In the genomic region with DNA sequence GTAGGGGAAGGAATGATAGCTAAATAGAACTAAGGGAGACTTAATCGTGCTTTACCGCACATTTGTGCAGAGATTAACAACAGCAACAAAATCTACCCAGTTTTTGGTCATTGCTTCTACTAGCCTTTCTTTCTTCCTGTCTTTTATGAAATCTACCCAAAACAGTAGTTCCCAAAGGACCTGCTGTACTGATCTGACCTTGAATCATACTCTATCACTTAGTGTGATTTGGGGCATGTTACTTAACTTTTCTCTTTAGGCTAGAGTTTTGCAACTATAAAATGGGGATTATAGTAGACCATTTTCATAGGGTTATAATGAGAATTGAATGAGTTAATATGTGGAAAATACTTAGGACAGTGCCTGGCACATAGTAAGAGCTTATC, we compare ENCODE assay signal across 14 cellular contexts. TPM values are rescaled to one million over a fixed set of nuclear protein-coding genes. Genes with fewer than 3 reads are reported as not detected.
DNase-seq lines count a peak whose midpoint lies in the region; ATAC-seq and TF ChIP-seq lines count a peak whose summit lies in the region.
"Had no signal": no experiment of that assay in that cellular context is flagged by ENCODE, and none has a peak within 500 bp of the region (broad histone marks: within the 10 kb centered on the region; RNA-seq: fewer than 3 reads in every experiment).

No MANE protein-coding gene starts in this region.

- POLR2A ChIA-PET in A673 (lab: Charles Lee; ENCODE audit: low non-redundant PET), result interaction anchor here (0.6 kb wide), 1 partner anchor 384 kb away, joined by 3 read pairs; no protein-coding TSS in a partner anchor

- no peak for DNase-seq in A673 (ENCODE audit: low spot score)
- DNase-seq in body of pancreas, result no peak
- no peak for DNase-seq in right atrium auricular region (ENCODE audit: low spot score)
- no peak for DNase-seq in psoas muscle
- DNase-seq in hypothalamus (lab: John Stamatoyannopoulos, UW), result no peak
- DNase-seq in activated naive CD4-positive, alpha-beta T cell treated with Interleukin-2 at 50 U/mL for 16 hours, result no peak
- no peak for DNase-seq in Ammon's horn (ENCODE audit: low spot score)
- DNase-seq: ACHN; activated CD4-positive, alpha-beta T cell treated with anti-CD3 and anti-CD28 coated beads, Interleukin-2, amount 10 ng/mL, durations not matched to agents 24 days and 14 days; left colon; NCI-H2227 treated with DMSO at 0.1 percent for 48 hours had no signal

- CTCF ChIA-PET in A673 (lab: Charles Lee), result no interaction called here

- WGBS in body of pancreas, 2 donors, result 22 to 42% methylated on average over 2 of the region's 2 CpGs
- 38 to 63% (median 50%) methylated on average over 2 of the region's 2 CpGs for WGBS in psoas muscle, 3 donors

- H3K27ac ChIP-seq in A673 (ENCODE audit: low read depth, low read length, poor library complexity, severe bottlenecking) (peak overlapping the region; percentile 50), body of pancreas (peak overlapping the region in 3 of 4 donors; percentile 34 to 58 (median 39)), right atrium auricular region (peak overlapping the region; percentile 19 to 44), psoas muscle (peak overlapping the region; percentile 60)
- H3K27ac ChIP-seq: SJSA1 had no signal

- BruUV-seq in A673 (replicated peaks; lab: Mats Ljungman, UMichigan), result no TSS peak

- intact Hi-C loops in A673 (cut with micrococcal nuclease; ENCODE audit: unreplicated experiment), result no loop called here
- intact Hi-C loops in body of pancreas (cut with DNase I), result no loop called here
- intact Hi-C loops in psoas muscle (cut with DNase I), result no loop called here

- H3K36me3 ChIP-seq in A673 (ENCODE audit: insufficient read depth, low read length, poor library complexity, severe bottlenecking) (no peaks in the 10 kb centered on the region), body of pancreas (replicated peaks in 1 of 2; ENCODE audit: insufficient read depth in 1 of 2, low read depth in 2 of 2) (no peaks in the 10 kb centered on the region), right atrium auricular region (no peaks in the 10 kb centered on the region), psoas muscle (ENCODE audit: insufficient read depth in 1 of 2, low read depth in 1 of 2) (no peaks in the 10 kb centered on the region)
- H3K36me3 ChIP-seq: SJSA1 had no signal

- TF ChIP-seq CTCF in A673 (conservative IDR thresholded peaks at IDR 0.05; ENCODE audit: low read depth, low read length) (no peak), body of pancreas (IDR thresholded peaks at IDR 0.05) (no peak), right atrium auricular region (IDR thresholded peaks at IDR 0.05) (no peak), psoas muscle (IDR thresholded peaks at IDR 0.05) (no peak)

- ATAC-seq in body of pancreas (no peak), psoas muscle (no peak), HG02642 (IDR thresholded peaks at IDR 0.05; ENCODE audit: poor library complexity, unreplicated experiment) (no peak)
- ATAC-seq: activated naive CD4-positive, alpha-beta T cell treated with anti-CD3 and anti-CD28 coated beads, Interleukin-2, amount 50 U/mL, for 72 hours; left colon had no signal

- no peaks in the 10 kb centered on the region for H3K9me3 ChIP-seq in A673 (ENCODE audit: low read depth, low read length, poor library complexity, severe bottlenecking)
- no peaks in the 10 kb centered on the region for H3K9me3 ChIP-seq in body of pancreas
- H3K9me3 ChIP-seq in right atrium auricular region, result no peaks in the 10 kb centered on the region
- no peaks in the 10 kb centered on the region for H3K9me3 ChIP-seq in psoas muscle
- H3K9me3 ChIP-seq: SJSA1 had no signal

- H3K4me3 ChIP-seq in A673 (ENCODE audit: low read depth, low read length, poor library complexity, severe bottlenecking) (no peak overlapping the region), body of pancreas (no peak overlapping the region), right atrium auricular region (no peak overlapping the region), psoas muscle (no peak overlapping the region)
- H3K4me3 ChIP-seq: SJSA1 had no signal

- H3K27me3 ChIP-seq in A673 (replicated peaks; ENCODE audit: insufficient read depth, low read depth, low read length, poor library complexity) (no peaks in the 10 kb centered on the region), body of pancreas (no peaks in the 10 kb centered on the region), right atrium auricular region (no peaks in the 10 kb centered on the region), psoas muscle (ENCODE audit: insufficient read depth in 3 of 3, low read length in 2 of 3) (no peaks in the 10 kb centered on the region)
- H3K27me3 ChIP-seq: SJSA1 had no signal

- H3K4me1 ChIP-seq in A673 (ENCODE audit: insufficient read depth, low read length, poor library complexity, severe bottlenecking) (peaks cover 56% of the 10 kb centered on the region), body of pancreas (peaks cover 61% of the 10 kb centered on the region), right atrium auricular region (peaks cover 0 to 52% of the 10 kb centered on the region in 2 donors), psoas muscle (peaks cover 73% of the 10 kb centered on the region)

- TF ChIP-seq POLR2A in body of pancreas (IDR thresholded peaks at IDR 0.05), result no peak

RNA-seq across cellular contexts. Expression of a gene that starts 30.5 kb away (rescaled TPM):
- 261 and 265 TPM in 2 replicates for total RNA-seq in A673 (2021)
- 100 to 1,000 TPM; 144 to 190 TPM for total RNA-seq in body of pancreas
- 100 to 1,000 TPM; 273 to 278 TPM for total RNA-seq in right atrium auricular region
- total RNA-seq in psoas muscle, result 100 to 1,000 TPM in 2 of 4 donors, 10 to 100 TPM in 2; 71.4 to 162 (median 124) TPM
- polyA plus RNA-seq in psoas muscle, result 10 to 100 TPM; 38.9 to 67.1 (median 53.8) TPM
